In genomic region chr20:34064286-34064685, GRCh38 we compare ENCODE assay signal across 1 cellular context.
TF ChIP-seq lines count a peak whose summit lies in the region.

No MANE protein-coding gene starts in this region.

TF ChIP-seq in K562, 482 proteins besides CTCF, POLR2A, EP300 and RAD21 (continued from another document):
- no peak for TF ChIP-seq NELFE (IDR thresholded peaks at IDR 0.05; ENCODE audit: insufficient read depth, insufficient read length)
- peak; percentile 65 for TF ChIP-seq NFE2 (IDR thresholded peaks at IDR 0.05; ENCODE audit: low read depth)
- no peak for TF ChIP-seq KDM5B (IDR thresholded peaks at IDR 0.05; ENCODE audit: insufficient replicate concordance, low read depth, low read length)
- no peak for TF ChIP-seq ZNF707 (CRISPR knock-in tag; conservative IDR thresholded peaks at IDR 0.05)
- no peak for TF ChIP-seq RBM39 (optimal IDR thresholded peaks at IDR 0.05; ENCODE audit: low read depth, low read length)
- TF ChIP-seq BACH1 (tag; IDR thresholded peaks at IDR 0.05) = no peak
- TF ChIP-seq MAFG (tag; conservative IDR thresholded peaks at IDR 0.05) = peak; percentile 68
- no peak for TF ChIP-seq RHOXF2B (CRISPR knock-in tag; conservative IDR thresholded peaks at IDR 0.05)
TF ChIP-seq in K562: peak in this region for 7.
